Comparison of ENCODE assay signal across 25 cellular contexts in genomic region chrX:24412637-24413363, GRCh38. TPM values are rescaled to one million over a fixed set of nuclear protein-coding genes. Genes with fewer than 3 reads are reported as not detected.
"Had no signal": no experiment of that assay in that cellular context is flagged by ENCODE, and none has a peak within 500 bp of the region (broad histone marks: within the 10 kb centered on the region; RNA-seq: fewer than 3 reads in every experiment).

No MANE protein-coding gene starts in this region.

- H3K27me3 ChIP-seq: colonic mucosa, foreskin keratinocyte, right atrium auricular region, tibial nerve, uterus had no signal

- H3K27me3 Mint-ChIP-seq: activated CD8-positive, alpha-beta memory T cell treated with anti-CD3 and anti-CD28 coated beads, Interleukin-2, amount 10 ng/mL, durations not matched to agents 7 days and 5 days; stimulated activated naive CD8-positive, alpha-beta T cell treated with anti-CD3 and anti-CD28 coated beads, Interleukin-15, Interleukin-2, amounts not matched to agents 100 ng/mL and 50 ng/mL, for 24 hours had no signal

- H3K36me3 ChIP-seq: colonic mucosa, right atrium auricular region, tibial nerve, uterus had no signal

- H3K27ac ChIP-seq: colonic mucosa, foreskin keratinocyte, right atrium auricular region, skin epidermis, tibial nerve, uterus had no signal

- H3K27ac Mint-ChIP-seq: activated CD4-positive, alpha-beta memory T cell treated with anti-CD3 and anti-CD28 coated beads, Interleukin-2, amount 10 ng/mL, durations not matched to agents 7 days and 5 days; activated CD8-positive, alpha-beta memory T cell treated with anti-CD3 and anti-CD28 coated beads, Interleukin-2, amount 10 ng/mL, durations not matched to agents 7 days and 5 days; activated naive CD4-positive, alpha-beta T cell treated with anti-CD3 and anti-CD28 coated beads for 36 hours; activated T-helper 2 cell treated with anti-CD3 and anti-CD28 coated beads, Interferon-gamma antibody, Interleukin-2, Interleukin-4, amounts not matched to agents 10 μg/mL and 5 μg/mL and 100 μg/mL, durations not matched to agents 14 hours and 24 hours and 36 hours; stimulated activated naive CD8-positive, alpha-beta T cell treated with anti-CD3 and anti-CD28 coated beads, Interleukin-15, Interleukin-2, amounts not matched to agents 100 ng/mL and 50 ng/mL, for 24 hours had no signal

- H3K9me3 Mint-ChIP-seq: activated CD4-positive, alpha-beta memory T cell treated with anti-CD3 and anti-CD28 coated beads, Interleukin-2, amount 10 ng/mL, durations not matched to agents 7 days and 5 days; activated naive CD4-positive, alpha-beta T cell treated with anti-CD3 and anti-CD28 coated beads for 36 hours; activated T-helper 2 cell treated with anti-CD3 and anti-CD28 coated beads, Interferon-gamma antibody, Interleukin-2, Interleukin-4, amounts not matched to agents 10 μg/mL and 5 μg/mL and 100 μg/mL, durations not matched to agents 14 hours and 24 hours and 36 hours; central memory CD8-positive, alpha-beta T cell; neural crest cell; stimulated activated naive CD8-positive, alpha-beta T cell treated with anti-CD3 and anti-CD28 coated beads, Interleukin-15, Interleukin-2, amounts not matched to agents 100 ng/mL and 50 ng/mL, for 24 hours had no signal

- H3K4me1 Mint-ChIP-seq: activated CD8-positive, alpha-beta memory T cell treated with anti-CD3 and anti-CD28 coated beads, Interleukin-2, amount 10 ng/mL, durations not matched to agents 7 days and 5 days; central memory CD8-positive, alpha-beta T cell; neural crest cell had no signal

- H3K4me1 ChIP-seq: colonic mucosa, foreskin keratinocyte, right atrium auricular region, tibial nerve, uterus had no signal

- H3K9me3 ChIP-seq: colonic mucosa, tibial nerve, uterus had no signal

- H3K4me3 ChIP-seq: colonic mucosa, lung, right atrium auricular region, skin epidermis, tibial nerve, uterus had no signal

- H3K36me3 Mint-ChIP-seq: activated CD8-positive, alpha-beta memory T cell treated with anti-CD3 and anti-CD28 coated beads, Interleukin-2, amount 10 ng/mL, durations not matched to agents 7 days and 5 days had no signal

- DNase-seq: activated CD4-positive, alpha-beta memory T cell treated with anti-CD3 and anti-CD28 coated beads, Interleukin-2, amount 10 ng/mL, durations not matched to agents 7 days and 5 days; activated CD4-positive, alpha-beta T cell treated with anti-CD3 and anti-CD28 coated beads for 48 hours; activated CD4-positive, CD25-positive, alpha-beta regulatory T cell; activated CD8-positive, alpha-beta memory T cell treated with anti-CD3 and anti-CD28 coated beads, Interleukin-2, amount 10 ng/mL, durations not matched to agents 7 days and 5 days; activated naive CD4-positive, alpha-beta T cell treated with anti-CD3 and anti-CD28 coated beads for 36 hours; colonic mucosa; foreskin keratinocyte; glutamatergic neuron; hippocampal formation; islet precursor cell; T-helper 9 cell; uterus had no signal

- H3K4me3 Mint-ChIP-seq: activated CD4-positive, alpha-beta memory T cell treated with anti-CD3 and anti-CD28 coated beads, Interleukin-2, amount 10 ng/mL, durations not matched to agents 7 days and 5 days; activated CD8-positive, alpha-beta memory T cell treated with anti-CD3 and anti-CD28 coated beads, Interleukin-2, amount 10 ng/mL, durations not matched to agents 7 days and 5 days; activated naive CD4-positive, alpha-beta T cell treated with anti-CD3 and anti-CD28 coated beads for 36 hours; central memory CD8-positive, alpha-beta T cell; neural crest cell; stimulated activated naive CD8-positive, alpha-beta T cell treated with anti-CD3 and anti-CD28 coated beads, Interleukin-15, Interleukin-2, amounts not matched to agents 100 ng/mL and 50 ng/mL, for 24 hours had no signal

RNA-seq across cellular contexts. Expression of gene SUPT20HL1, which starts 52.4 kb away (rescaled TPM):
- total RNA-seq: activated CD4-positive, alpha-beta memory T cell treated with anti-CD3 and anti-CD28 coated beads, Interleukin-2, amount 10 ng/mL, durations not matched to agents 7 days and 5 days; activated CD8-positive, alpha-beta memory T cell treated with anti-CD3 and anti-CD28 coated beads, Interleukin-2, amount 10 ng/mL, durations not matched to agents 7 days and 5 days; activated naive CD4-positive, alpha-beta T cell treated with anti-CD3 and anti-CD28 coated beads for 36 hours; activated T-helper 2 cell treated with anti-CD3 and anti-CD28 coated beads, Interferon-gamma antibody, Interleukin-2, Interleukin-4, amounts not matched to agents 10 μg/mL and 5 μg/mL and 100 μg/mL, durations not matched to agents 14 hours and 24 hours and 36 hours; colonic mucosa; epithelial cell of proximal tubule; fibroblast of lung; foreskin keratinocyte; left lobe of liver; lung; neural crest cell; omental fat pad; progenitor cell of endocrine pancreas; right atrium auricular region had no signal
- polyA plus RNA-seq: fibroblast of lung, foreskin keratinocyte, lung had no signal
